21 cellular contexts compared by ENCODE assay signal in the genomic region with DNA sequence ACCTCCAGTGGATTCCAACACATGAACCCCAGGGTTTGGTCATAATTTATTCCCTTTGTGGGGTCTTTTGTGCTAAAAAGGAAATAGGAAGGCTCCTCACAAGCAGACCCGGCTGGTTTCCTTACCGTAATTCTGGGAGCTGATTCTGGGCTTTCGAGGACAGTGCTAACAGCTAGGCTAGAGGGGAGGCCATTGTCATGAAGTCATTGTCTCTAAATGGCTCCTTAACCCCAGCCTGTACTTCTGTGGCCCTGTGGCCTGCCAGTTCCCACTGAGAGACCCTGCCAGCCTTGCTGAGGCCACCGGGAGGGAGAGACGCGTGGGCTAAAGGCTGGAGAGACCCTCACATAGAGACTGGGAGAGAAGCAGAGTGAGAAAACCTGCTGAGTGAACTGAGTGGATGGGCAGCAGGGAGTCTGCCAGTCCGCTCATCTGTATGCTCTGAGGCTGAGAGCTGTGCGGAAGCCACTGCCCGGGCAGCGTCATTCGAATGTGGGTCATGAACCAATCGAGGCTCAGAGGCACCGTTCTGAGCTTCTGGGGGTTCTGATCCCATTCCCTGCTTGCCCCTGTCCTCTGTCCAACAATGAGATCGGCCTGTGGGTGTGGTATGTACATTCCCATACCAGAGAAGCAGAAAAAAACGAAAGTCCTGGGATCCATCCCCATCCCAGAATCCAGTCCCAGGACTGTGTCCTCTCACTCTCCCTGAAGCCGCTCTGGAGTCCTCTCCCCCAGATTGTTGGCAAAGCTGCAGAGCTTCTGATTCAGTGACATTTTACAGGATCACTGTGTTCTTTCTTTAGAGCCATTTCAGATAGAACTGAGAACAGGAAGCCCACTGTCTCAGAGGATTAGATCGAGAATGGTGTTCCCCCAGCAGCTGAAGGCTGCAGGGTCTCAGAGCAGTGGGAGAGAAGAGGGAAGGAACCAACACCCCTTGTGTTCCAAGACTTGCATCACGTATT. TPM values are rescaled to one million over a fixed set of nuclear protein-coding genes. Genes with fewer than 3 reads are reported as not detected.
DNase-seq lines count a peak whose midpoint lies in the region; ATAC-seq and TF ChIP-seq lines count a peak whose summit lies in the region.
"Had no signal": no experiment of that assay in that cellular context is flagged by ENCODE, and none has a peak within 500 bp of the region (broad histone marks: within the 10 kb centered on the region; RNA-seq: fewer than 3 reads in every experiment).

No MANE protein-coding gene starts in this region.

- no peaks in the 10 kb centered on the region for H3K27me3 ChIP-seq in dorsolateral prefrontal cortex
- no peaks in the 10 kb centered on the region for H3K27me3 ChIP-seq in skeletal muscle tissue (ENCODE audit: control insufficient read depth in 3 of 3, insufficient read depth in 3 of 3, low read length in 3 of 3)
- H3K27me3 ChIP-seq: adrenal gland, upper lobe of left lung had no signal

- no peaks in the 10 kb centered on the region for H3K9me3 ChIP-seq in skeletal muscle tissue (ENCODE audit: control insufficient read depth in 3 of 3, low read length in 3 of 3)
- H3K9me3 ChIP-seq: adrenal gland, upper lobe of left lung had no signal

- H3K27ac ChIP-seq in C4-2B (peak overlapping the region; percentile 12), dorsolateral prefrontal cortex (peak overlapping the region in 45 of 59 donors; percentile 14 to 83 (median 55)), skeletal muscle tissue (ENCODE audit: low read depth, low read length) (peak overlapping the region; percentile 28)
- H3K27ac ChIP-seq: adrenal gland had no signal

- peak overlapping the region; percentile 37 to 85 (median 57) for H3K9ac ChIP-seq in skeletal muscle tissue (ENCODE audit: low read depth in 1 of 3, low read length in 3 of 3)

- no peaks in the 10 kb centered on the region for H3K36me3 ChIP-seq in skeletal muscle tissue (ENCODE audit: control insufficient read depth in 3 of 3, insufficient read depth in 3 of 3, low read length in 3 of 3)
- H3K36me3 ChIP-seq: adrenal gland, upper lobe of left lung had no signal

- TF ChIP-seq CTCF in C4-2B (conservative IDR thresholded peaks at IDR 0.05) (no peak), dorsolateral prefrontal cortex (IDR thresholded peaks at IDR 0.05 in 54 of 56, conservative IDR thresholded peaks at IDR 0.05 in 2 of 56; ENCODE audit: low read depth in 1 of 56, partially characterized antibody in 56 of 56) (no peak)

- intact Hi-C loops in dorsolateral prefrontal cortex (cut with DNase I) = no loop called here

- DNase-seq in dorsolateral prefrontal cortex = peak in 3 of 10 donors; percentile 40 to 49 (median 47)
- peak; percentile 66 for DNase-seq in medulla oblongata (ENCODE audit: extremely low spot score)
- DNase-seq in HUDEP-2 (lab: John Stamatoyannopoulos, UW; ENCODE audit: unreplicated experiment in 76 of 76) = no peak
- no peak for DNase-seq in NCI-H526 treated with DMSO at 0.1 percent for 48 hours (lab: John Stamatoyannopoulos, UW)
- DNase-seq: activated B cell treated with CpG ODN at 0.5 μM for 24 hours, adrenal gland, cerebellar nuclear complex, foreskin fibroblast, GOT3, immature natural killer cell, mammary epithelial cell, NCI-H1694, NCI-H446, SHP77 treated with DMSO at 0.1 percent for 48 hours, T-helper 17 cell had no signal

- H3K4me1 ChIP-seq in skeletal muscle tissue (ENCODE audit: control insufficient read depth in 3 of 3, insufficient read depth in 3 of 3, low read length in 3 of 3) = peaks cover 5 to 17% (median 17%) of the 10 kb centered on the region in 3 donors
- H3K4me1 ChIP-seq: adrenal gland had no signal

- H3K4me3 ChIP-seq in dorsolateral prefrontal cortex (peak overlapping the region in 45 of 59 donors; percentile 0 to 57 (median 24)), skeletal muscle tissue (ENCODE audit: low read length in 3 of 3) (peak overlapping the region in 2 of 3 donors; percentile 25 to 69)
- H3K4me3 ChIP-seq: adrenal gland, GM12878, upper lobe of left lung had no signal

- no peak for ATAC-seq in HG03280 (IDR thresholded peaks at IDR 0.05; ENCODE audit: unreplicated experiment)
- no peak for ATAC-seq in HG03045 (IDR thresholded peaks at IDR 0.05; ENCODE audit: unreplicated experiment)
- ATAC-seq: GM12878, T-helper 17 cell had no signal

RNA-seq across cellular contexts. Expression of gene DGKG, which starts 21.3 kb away (rescaled TPM):
- total RNA-seq in dorsolateral prefrontal cortex (100 to 1,000 TPM in 11 of 120 experiments, 10 to 100 TPM in 109; 39.7 to 119 (median 72.1) TPM), skeletal muscle tissue (2.6 TPM)

Comparison
In these comparisons a context has a peak if more than half of its experiments do, and no peak if none do; other contexts are left out.
1. RNA of gene DGKG, which starts 21.3 kb away (total RNA-seq): 39.7 to 119 TPM in dorsolateral prefrontal cortex; 2.6 TPM in skeletal muscle tissue (single experiment); every median in the first group is over 10 times any median in the second.
2. Peak in every context shown above with its lines, with median percentiles within 50 percentile points of each other: H3K27ac ChIP-seq.